Comparison of ENCODE assay signal across 12 cellular contexts in genomic region chr4:150976478-150977118, GRCh38. TPM values are rescaled to one million over a fixed set of nuclear protein-coding genes. Genes with fewer than 3 reads are reported as not detected.
DNase-seq lines count a peak whose midpoint lies in the region; ATAC-seq and TF ChIP-seq lines count a peak whose summit lies in the region.
"Had no signal": no experiment of that assay in that cellular context is flagged by ENCODE, and none has a peak within 500 bp of the region (broad histone marks: within the 10 kb centered on the region; RNA-seq: fewer than 3 reads in every experiment).

No MANE protein-coding gene starts in this region.

- BruUV-seq in Panc1 (replicated peaks; lab: Mats Ljungman, UMichigan), result no TSS peak

- POLR2A ChIA-PET in HEK293T (lab: Yijun Ruan, JAX) (no interaction called here), Panc1 (lab: Charles Lee) (interaction anchor here (0.6 kb wide), 1 partner anchor 8 kb away, joined by 4 read pairs; no protein-coding TSS in a partner anchor)

- no peak overlapping the region for H3K27ac ChIP-seq in Panc1 (ENCODE audit: low read length)
- H3K27ac ChIP-seq: esophagus squamous epithelium had no signal

- H3K9me3 ChIP-seq in Panc1 (ENCODE audit: control insufficient read depth, insufficient read depth, low read depth, low read length), result no peaks in the 10 kb centered on the region
- H3K9me3 ChIP-seq: esophagus squamous epithelium had no signal

- peak; percentile 49 for DNase-seq in HEK293T (ENCODE audit: extremely low spot score)
- no peak for DNase-seq in Panc1 (ENCODE audit: low read depth, low spot score)
- DNase-seq in left lobe of liver (ENCODE audit: low spot score), result no peak
- DNase-seq in activated gamma-delta T cell treated with Interleukin-2 at 50 U/mL for 16 hours, result no peak
- DNase-seq in effector CD8-positive, alpha-beta T cell (lab: John Stamatoyannopoulos, UW), result no peak
- no peak for DNase-seq in SW 1271 (lab: John Stamatoyannopoulos, UW)
- DNase-seq: activated CD8-positive, alpha-beta memory T cell treated with anti-CD3 and anti-CD28 coated beads for 24 hours; esophagus squamous epithelium; NCI-H1048; NCI-H524 treated with DMSO at 0.1 percent for 48 hours; stimulated activated CD4-positive, alpha-beta T cell treated with anti-CD3 and anti-CD28 coated beads, Interleukin-4, amount 100 ng/mL, for 24 hours had no signal

- H3K4me3 ChIP-seq in Panc1 (ENCODE audit: low read depth in 2 of 2, low read length in 2 of 2), result no peak overlapping the region
- H3K4me3 ChIP-seq: esophagus squamous epithelium had no signal

- in situ Hi-C loops in Panc1 (cut with HindIII; ENCODE audit: low pct_unique_long_range_greater_than_20kb, low sequenced_read_pairs), result no loop called here

- no peaks in the 10 kb centered on the region for H3K36me3 ChIP-seq in Panc1 (ENCODE audit: control insufficient read depth, insufficient read depth, low read length)
- H3K36me3 ChIP-seq: esophagus squamous epithelium had no signal

- TF ChIP-seq CTCF in GM12873 (IDR thresholded peaks at IDR 0.05; ENCODE audit: insufficient read depth, low read depth, low read length, missing control alignments), result peak; percentile 46
- TF ChIP-seq CTCF in Panc1 (IDR thresholded peaks at IDR 0.05), result no peak

- no peaks in the 10 kb centered on the region for H3K27me3 ChIP-seq in Panc1 (ENCODE audit: control insufficient read depth, insufficient read depth, low read length)
- H3K27me3 ChIP-seq: esophagus squamous epithelium had no signal

- CTCF ChIA-PET in HEK293T (lab: Yijun Ruan, JAX), result interaction anchor here (0.6 to 1.6 kb wide), 3 partner anchors 40 to 793 kb away, joined by 3 to 6 read pairs (median 4); no protein-coding TSS in a partner anchor
- CTCF ChIA-PET in Panc1 (lab: Charles Lee), result no interaction called here

- intact Hi-C loops in Panc1 (cut with micrococcal nuclease; ENCODE audit: unreplicated experiment), result no loop called here

- ATAC-seq in Panc1 (peak; percentile 62; the same call in 1 of the 2 replicates), left lobe of liver (peak; percentile 19)

- peaks cover 8% of the 10 kb centered on the region for H3K4me1 ChIP-seq in Panc1 (ENCODE audit: control insufficient read depth, insufficient read depth, low read length)

TF ChIP-seq in HEK293T, 16 proteins besides CTCF, POLR2A, EP300 and RAD21:
- TF ChIP-seq NFRKB (IDR thresholded peaks at IDR 0.05) (no peak), CTBP1 (IDR thresholded peaks at IDR 0.05; ENCODE audit: borderline replicate concordance) (no peak), LEF1 (IDR thresholded peaks at IDR 0.05; ENCODE audit: borderline replicate concordance) (no peak), BHLHE40 (IDR thresholded peaks at IDR 0.05; ENCODE audit: borderline replicate concordance) (no peak), ARNT (IDR thresholded peaks at IDR 0.05) (no peak), FOXK2 (IDR thresholded peaks at IDR 0.05) (no peak), FOXA1 (IDR thresholded peaks at IDR 0.05) (no peak), PKNOX1 (IDR thresholded peaks at IDR 0.05) (no peak), HDGF (IDR thresholded peaks at IDR 0.05; ENCODE audit: borderline replicate concordance) (no peak), FOXM1 (IDR thresholded peaks at IDR 0.05; ENCODE audit: borderline replicate concordance) (no peak)

RNA-seq across cellular contexts. Expression of gene LRBA, which starts 38.5 kb away (rescaled TPM):
- total RNA-seq in Panc1 (2021; ENCODE audit: unreplicated experiment), result 26.4 TPM
- 16.8 TPM for polyA plus RNA-seq in Panc1 (2012; ENCODE audit: insufficient read length)
- total RNA-seq in left lobe of liver, result 26.7 TPM
